13 cellular contexts compared by ENCODE assay signal in the genomic region with DNA sequence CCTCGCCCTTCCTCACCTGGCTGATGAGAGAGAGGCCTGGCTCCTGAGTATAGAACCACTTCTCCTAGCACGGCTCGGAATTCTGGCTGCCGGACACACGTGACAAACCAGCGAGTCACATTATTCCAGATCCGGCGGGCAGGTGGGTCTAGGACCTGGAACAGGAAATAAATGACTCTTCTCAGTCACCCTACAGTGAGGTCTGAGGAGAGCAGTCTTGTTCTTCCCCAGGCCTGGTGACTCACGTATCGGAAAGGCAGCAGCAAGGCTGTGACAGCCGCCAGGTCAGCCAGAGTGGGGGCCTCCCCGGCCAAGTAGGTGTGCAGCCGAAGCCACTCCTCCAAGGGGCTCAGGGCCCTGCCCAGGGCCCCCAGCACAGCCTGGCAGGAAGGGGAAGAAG.
DNase-seq lines count a peak whose midpoint lies in the region; ATAC-seq and TF ChIP-seq lines count a peak whose summit lies in the region.
"Had no signal": no experiment of that assay in that cellular context is flagged by ENCODE, and none has a peak within 500 bp of the region (broad histone marks: within the 10 kb centered on the region; RNA-seq: fewer than 3 reads in every experiment).

No MANE protein-coding gene starts in this region.

- H3K27ac ChIP-seq in coronary artery = no peak overlapping the region
- H3K27ac ChIP-seq: transverse colon had no signal

- DNase-seq in AG08395 (ENCODE audit: low spot score) (peak; percentile 1), HFF-Myc (ENCODE audit: extremely low read depth, low read depth) (no peak), islet precursor cell (peak; percentile 83), coronary artery (ENCODE audit: low spot score) (no peak), Kasumi-1 (lab: John Stamatoyannopoulos, UW) (no peak)
- peak; percentile 43 for DNase-seq in activated naive CD8-positive, alpha-beta T cell treated with anti-CD3 and anti-CD28 coated beads, Interleukin-2, amount 50 U/mL, for 24 hours
- DNase-seq: DMS153; NCI-H2227 treated with DMSO at 0.1 percent for 48 hours; stimulated activated CD4-positive, alpha-beta T cell treated with anti-CD3 and anti-CD28 coated beads, Interleukin-2, amount 100 ng/mL, for 48 hours; transverse colon had no signal

- peak overlapping the region; percentile 87 for H3K4me3 Mint-ChIP-seq in activated naive CD8-positive, alpha-beta T cell treated with anti-CD3 and anti-CD28 coated beads, Interleukin-2, amount 50 U/mL, for 24 hours

- peak overlapping the region; percentile 97 for H3K4me3 ChIP-seq in HFF-Myc (replicated peaks; ENCODE audit: low read depth, low read length)
- no peak overlapping the region for H3K4me3 ChIP-seq in coronary artery
- H3K4me3 ChIP-seq: transverse colon had no signal

- peak overlapping the region; percentile 77 for H3K27ac Mint-ChIP-seq in activated naive CD8-positive, alpha-beta T cell treated with anti-CD3 and anti-CD28 coated beads, Interleukin-2, amount 50 U/mL, for 24 hours

- peaks cover 47% of the 10 kb centered on the region for H3K36me3 Mint-ChIP-seq in activated naive CD8-positive, alpha-beta T cell treated with anti-CD3 and anti-CD28 coated beads, Interleukin-2, amount 50 U/mL, for 24 hours (ENCODE audit: low read depth)

- TF ChIP-seq CTCF in HFF-Myc (IDR thresholded peaks at IDR 0.05; ENCODE audit: low read depth, low read length, missing control alignments) (no peak), coronary artery (IDR thresholded peaks at IDR 0.05) (no peak)

- no peaks in the 10 kb centered on the region for H3K27me3 Mint-ChIP-seq in activated naive CD8-positive, alpha-beta T cell treated with anti-CD3 and anti-CD28 coated beads, Interleukin-2, amount 50 U/mL, for 24 hours

- no peaks in the 10 kb centered on the region for H3K9me3 Mint-ChIP-seq in activated naive CD8-positive, alpha-beta T cell treated with anti-CD3 and anti-CD28 coated beads, Interleukin-2, amount 50 U/mL, for 24 hours
- H3K9me3 Mint-ChIP-seq: activated naive CD4-positive, alpha-beta T cell treated with anti-CD3 and anti-CD28 coated beads, Interleukin-2, amount 50 U/mL, for 72 hours had no signal

- H3K4me1 Mint-ChIP-seq in activated naive CD8-positive, alpha-beta T cell treated with anti-CD3 and anti-CD28 coated beads, Interleukin-2, amount 50 U/mL, for 24 hours = peaks cover 42% of the 10 kb centered on the region

- peak; percentile 45 for ATAC-seq in activated naive CD8-positive, alpha-beta T cell treated with anti-CD3 and anti-CD28 coated beads, Interleukin-2, amount 50 U/mL, for 24 hours
- no peak for ATAC-seq in GM19397 (IDR thresholded peaks at IDR 0.05; ENCODE audit: unreplicated experiment)
- no peak for ATAC-seq in HG03521 (IDR thresholded peaks at IDR 0.05; ENCODE audit: unreplicated experiment)

Comparison
In these comparisons a context has a peak if more than half of its experiments do, and no peak if none do; other contexts are left out.
1. DNase-seq: peak in AG08395 (single experiment), activated naive CD8-positive, alpha-beta T cell treated with anti-CD3 and anti-CD28 coated beads, Interleukin-2, amount 50 U/mL, for 24 hours (single experiment) and islet precursor cell (single experiment); none in HFF-Myc (single experiment), coronary artery (single experiment) and Kasumi-1 (0 of 2).